In genomic region chr2:119028327-119029174, GRCh38 we compare ENCODE assay signal across 8 cellular contexts.
DNase-seq lines count a peak whose midpoint lies in the region; ATAC-seq and TF ChIP-seq lines count a peak whose summit lies in the region.

No MANE protein-coding gene starts in this region.

- H3K4me3 ChIP-seq in NT2/D1 (ENCODE audit: insufficient read length, low read depth) (no peak overlapping the region), foreskin fibroblast (ENCODE audit: low read depth in 1 of 2, low read length in 2 of 2) (no peak overlapping the region)

- H3K27me3 ChIP-seq in NT2/D1 (ENCODE audit: insufficient read depth, insufficient read length) = no peaks in the 10 kb centered on the region

- H3K36me3 ChIP-seq in NT2/D1 (ENCODE audit: insufficient read depth, insufficient read length, low read length) = no peaks in the 10 kb centered on the region

- H3K36me3 Mint-ChIP-seq in activated CD8-positive, alpha-beta memory T cell treated with anti-CD3 and anti-CD28 coated beads, Interleukin-2, amount 10 ng/mL, durations not matched to agents 7 days and 5 days = no peaks in the 10 kb centered on the region

- H3K9ac ChIP-seq in NT2/D1 (ENCODE audit: insufficient read length, low read depth) = no peak overlapping the region

- DNase-seq in ACHN (peak; percentile 44), NT2/D1 (ENCODE audit: low read depth, low spot score) (peak; percentile 32), foreskin fibroblast (peak; percentile 15 to 60), foreskin melanocyte (no peak)
- DNase-seq in central memory CD4-positive, alpha-beta T cell = no peak
- DNase-seq in activated CD8-positive, alpha-beta memory T cell treated with anti-CD3 and anti-CD28 coated beads, Interleukin-2, amount 10 ng/mL, durations not matched to agents 7 days and 5 days = no peak

- CTCF ChIA-PET in activated CD8-positive, alpha-beta memory T cell treated with anti-CD3 and anti-CD28 coated beads, Interleukin-2, amount 10 ng/mL, durations not matched to agents 7 days and 5 days (lab: Charles Lee) = interaction anchor here (1.6 kb wide), 1 partner anchor 11 kb away, joined by 3 read pairs; no protein-coding TSS in a partner anchor

- H3K4me3 Mint-ChIP-seq in activated CD8-positive, alpha-beta memory T cell treated with anti-CD3 and anti-CD28 coated beads, Interleukin-2, amount 10 ng/mL, durations not matched to agents 7 days and 5 days = no peak overlapping the region

- H3K4me1 Mint-ChIP-seq in activated CD8-positive, alpha-beta memory T cell treated with anti-CD3 and anti-CD28 coated beads, Interleukin-2, amount 10 ng/mL, durations not matched to agents 7 days and 5 days = no peaks in the 10 kb centered on the region

- no peaks in the 10 kb centered on the region for H3K4me1 ChIP-seq in NT2/D1 (ENCODE audit: insufficient read depth, insufficient read length)

- no peak overlapping the region for H3K27ac Mint-ChIP-seq in activated CD8-positive, alpha-beta memory T cell treated with anti-CD3 and anti-CD28 coated beads, Interleukin-2, amount 10 ng/mL, durations not matched to agents 7 days and 5 days

- no peaks in the 10 kb centered on the region for H3K27me3 Mint-ChIP-seq in activated CD8-positive, alpha-beta memory T cell treated with anti-CD3 and anti-CD28 coated beads, Interleukin-2, amount 10 ng/mL, durations not matched to agents 7 days and 5 days

- peaks cover 9% of the 10 kb centered on the region; the same call in 1 of the 2 replicates for H3K9me3 ChIP-seq in NT2/D1 (ENCODE audit: insufficient read depth, low read length)

- TF ChIP-seq CTCF in GM12874 (IDR thresholded peaks at IDR 0.05; ENCODE audit: insufficient read depth, low read depth, low read length) (peak; percentile 56), foreskin fibroblast (IDR thresholded peaks at IDR 0.05; ENCODE audit: low read depth, low read length) (peak; percentile 55)

- no peaks in the 10 kb centered on the region for H3K9me3 Mint-ChIP-seq in activated CD8-positive, alpha-beta memory T cell treated with anti-CD3 and anti-CD28 coated beads, Interleukin-2, amount 10 ng/mL, durations not matched to agents 7 days and 5 days (ENCODE audit: low read depth)

- in situ Hi-C loops in ACHN (cut with HindIII; ENCODE audit: low pct_ligation_motif_present, low pct_unique_long_range_greater_than_20kb, low sequenced_read_pairs) = no loop called here

- ATAC-seq in HG03097 (IDR thresholded peaks at IDR 0.05; ENCODE audit: low FRiP score, unreplicated experiment) = no peak
- no peak for ATAC-seq in activated CD8-positive, alpha-beta memory T cell treated with anti-CD3 and anti-CD28 coated beads, Interleukin-2, amount 10 ng/mL, durations not matched to agents 7 days and 5 days

Comparison
In these comparisons a context has a peak if more than half of its experiments do, and no peak if none do; other contexts are left out.
1. DNase-seq: peak in ACHN (single experiment), NT2/D1 (single experiment) and foreskin fibroblast (2 of 2); none in central memory CD4-positive, alpha-beta T cell (single experiment), activated CD8-positive, alpha-beta memory T cell treated with anti-CD3 and anti-CD28 coated beads, Interleukin-2, amount 10 ng/mL, durations not matched to agents 7 days and 5 days (single experiment) and foreskin melanocyte (single experiment).